In genomic region chr1:31937300-31938183, GRCh38 we compare ENCODE assay signal across 1 cellular context.
A peak's percentile ranks its signal among the peaks of the same experiment; 100 is the strongest.
TF ChIP-seq lines count a peak whose summit lies in the region.

No MANE protein-coding gene starts in this region.

TF ChIP-seq in HepG2, 621 proteins besides CTCF, POLR2A, EP300 and RAD21 (continued from another document and continues in another):
- TF ChIP-seq FOXO4 (CRISPR knock-in tag; conservative IDR thresholded peaks at IDR 0.05) (no peak), TERF1 (CRISPR knock-in tag; IDR thresholded peaks at IDR 0.05) (no peak), ZNF792 (CRISPR knock-in tag; IDR thresholded peaks at IDR 0.05) (no peak), ZNF576 (CRISPR knock-in tag; IDR thresholded peaks at IDR 0.05) (no peak), FIP1L1 (IDR thresholded peaks at IDR 0.05; ENCODE audit: borderline replicate concordance, insufficient read depth, low read depth, low read length) (no peak), CAMTA2 (CRISPR knock-in tag; IDR thresholded peaks at IDR 0.05; ENCODE audit: borderline replicate concordance) (0 out of 2 replicates have a peak, but pooled peaks have one; percentile 71), ZBTB14 (CRISPR knock-in tag; IDR thresholded peaks at IDR 0.05) (0 out of 2 replicates have a peak, but pooled peaks have one; percentile 8), FLYWCH1 (CRISPR knock-in tag; IDR thresholded peaks at IDR 0.05) (no peak), RBFOX2 (IDR thresholded peaks at IDR 0.05; ENCODE audit: low read depth, low read length) (no peak), GATAD1 (CRISPR knock-in tag; IDR thresholded peaks at IDR 0.05) (no peak), ZFAT (CRISPR knock-in tag; conservative IDR thresholded peaks at IDR 0.05) (no peak), CENPBD1 (CRISPR knock-in tag; IDR thresholded peaks at IDR 0.05; ENCODE audit: borderline replicate concordance, low read depth) (no peak), ATF3 (CRISPR knock-in tag; IDR thresholded peaks at IDR 0.05) (no peak), ZUFSP (CRISPR knock-in tag; IDR thresholded peaks at IDR 0.05; ENCODE audit: borderline replicate concordance) (no peak), ZNF552 (CRISPR knock-in tag; IDR thresholded peaks at IDR 0.05; ENCODE audit: borderline replicate concordance) (no peak), U2AF1 (optimal IDR thresholded peaks at IDR 0.05; ENCODE audit: low read depth, low read length) (no peak), ZFP36L1 (CRISPR knock-in tag; IDR thresholded peaks at IDR 0.05) (no peak; the same call in 1 of the 2 replicates), PATZ1 (CRISPR knock-in tag; IDR thresholded peaks at IDR 0.05) (peak; percentile 52; the same call in 1 of the 2 replicates), SMAD3 (CRISPR knock-in tag; IDR thresholded peaks at IDR 0.05) (no peak), HNF1A (IDR thresholded peaks at IDR 0.05; ENCODE audit: low read depth) (no peak), HNF1A (CRISPR knock-in tag; IDR thresholded peaks at IDR 0.05; ENCODE audit: borderline replicate concordance) (no peak), MEIS2 (CRISPR knock-in tag; IDR thresholded peaks at IDR 0.05) (peak; percentile 12; the same call in 1 of the 2 replicates), EHMT2 (IDR thresholded peaks at IDR 0.05; ENCODE audit: borderline replicate concordance, low read depth, low read length) (no peak), ZNF407 (CRISPR knock-in tag; IDR thresholded peaks at IDR 0.05; ENCODE audit: not compliant biosample characterization) (no peak), CREBL2 (CRISPR knock-in tag; IDR thresholded peaks at IDR 0.05; ENCODE audit: borderline replicate concordance) (0 out of 2 replicates have a peak, but pooled peaks have one; percentile 57)
